1 cellular context compared by ENCODE assay signal in the genomic region with DNA sequence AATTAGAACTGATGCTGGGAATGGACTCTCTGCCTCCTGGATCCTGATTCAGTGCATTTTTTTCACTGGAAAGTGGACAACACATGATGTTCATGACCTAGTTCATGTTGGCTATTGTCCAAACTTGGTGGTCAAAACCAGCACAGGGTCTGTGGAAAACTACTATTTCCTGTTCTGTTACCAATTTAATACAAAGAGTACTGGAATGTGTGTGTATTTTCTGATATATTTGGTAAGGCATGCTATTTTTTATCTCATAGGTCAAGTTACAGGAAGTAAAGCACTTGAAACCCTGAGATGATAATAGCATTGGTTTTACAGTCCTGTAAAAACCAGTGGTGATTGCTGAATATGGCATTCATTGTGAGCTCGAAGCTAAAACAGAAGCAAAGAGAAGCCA.
TF ChIP-seq lines count a peak whose summit lies in the region.

No MANE protein-coding gene starts in this region.

TF ChIP-seq in SK-N-SH, 30 proteins besides CTCF, POLR2A, EP300 and RAD21 (continued from another document):
- TF ChIP-seq MEF2A (IDR thresholded peaks at IDR 0.05; ENCODE audit: borderline replicate concordance, low read depth) (peak; percentile 71), EZH2phosphoT487 (IDR thresholded peaks at IDR 0.05; ENCODE audit: borderline replicate concordance, low read depth) (no peak), SMC3 (IDR thresholded peaks at IDR 0.05; ENCODE audit: low read depth, low read length) (no peak), ELF1 (IDR thresholded peaks at IDR 0.05) (peak; percentile 79; the same call in 1 of the 2 replicates), TEAD4 (IDR thresholded peaks at IDR 0.05; ENCODE audit: borderline replicate concordance, insufficient read depth) (0 out of 2 replicates have a peak, but pooled peaks have one; percentile 22), FOSL2 (IDR thresholded peaks at IDR 0.05; ENCODE audit: borderline replicate concordance, low read depth) (peak; percentile 12; the same call in 1 of the 2 replicates), SIN3A (IDR thresholded peaks at IDR 0.05; ENCODE audit: borderline replicate concordance, low read depth, low read length) (no peak), TAF1 (IDR thresholded peaks at IDR 0.05; ENCODE audit: borderline replicate concordance, low read depth, low read length) (no peak), NRF1 (IDR thresholded peaks at IDR 0.05; ENCODE audit: low read depth, low read length) (no peak)
- TF ChIP-seq, protein P1, sequence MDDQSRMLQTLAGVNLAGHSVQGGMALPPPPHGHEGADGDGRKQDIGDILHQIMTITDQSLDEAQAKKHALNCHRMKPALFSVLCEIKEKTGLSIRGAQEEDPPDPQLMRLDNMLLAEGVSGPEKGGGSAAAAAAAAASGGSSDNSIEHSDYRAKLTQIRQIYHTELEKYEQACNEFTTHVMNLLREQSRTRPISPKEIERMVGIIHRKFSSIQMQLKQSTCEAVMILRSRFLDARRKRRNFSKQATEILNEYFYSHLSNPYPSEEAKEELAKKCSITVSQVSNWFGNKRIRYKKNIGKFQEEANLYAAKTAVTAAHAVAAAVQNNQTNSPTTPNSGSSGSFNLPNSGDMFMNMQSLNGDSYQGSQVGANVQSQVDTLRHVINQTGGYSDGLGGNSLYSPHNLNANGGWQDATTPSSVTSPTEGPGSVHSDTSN (IDR thresholded peaks at IDR 0.05), result peak; percentile 23; the same call in 1 of the 2 replicates
TF ChIP-seq in SK-N-SH: peak in this region for 8.
